ENCODE assay signal across 1 cellular context in genomic region chr2:70959851-70960832, GRCh38.
TF ChIP-seq lines count a peak whose summit lies in the region.

No MANE protein-coding gene starts in this region.

TF ChIP-seq in HCT116, 20 proteins besides CTCF, POLR2A, EP300 and RAD21:
- TF ChIP-seq SP1 (IDR thresholded peaks at IDR 0.05; ENCODE audit: low read depth) (no peak), SRF (IDR thresholded peaks at IDR 0.05; ENCODE audit: low read depth) (no peak), CEBPB (IDR thresholded peaks at IDR 0.05; ENCODE audit: low read depth) (no peak), EZH2phosphoT487 (IDR thresholded peaks at IDR 0.05; ENCODE audit: borderline replicate concordance) (no peak), TCF7L2 (IDR thresholded peaks at IDR 0.05; ENCODE audit: borderline replicate concordance, extremely low read depth, insufficient read depth, insufficient read length) (no peak), EGR1 (IDR thresholded peaks at IDR 0.05; ENCODE audit: low read depth) (no peak), JUND (IDR thresholded peaks at IDR 0.05) (no peak), FOSL1 (IDR thresholded peaks at IDR 0.05; ENCODE audit: low read depth) (no peak), ELF1 (IDR thresholded peaks at IDR 0.05; ENCODE audit: borderline replicate concordance, low read depth) (no peak), REST (IDR thresholded peaks at IDR 0.05; ENCODE audit: low read depth) (no peak), POLR2AphosphoS5 (IDR thresholded peaks at IDR 0.05; ENCODE audit: low read depth, low read length) (no peak), YY1 (IDR thresholded peaks at IDR 0.05; ENCODE audit: extremely low read depth, insufficient replicate concordance, low read depth, low read length) (no peak)
- TF ChIP-seq, protein P1, sequence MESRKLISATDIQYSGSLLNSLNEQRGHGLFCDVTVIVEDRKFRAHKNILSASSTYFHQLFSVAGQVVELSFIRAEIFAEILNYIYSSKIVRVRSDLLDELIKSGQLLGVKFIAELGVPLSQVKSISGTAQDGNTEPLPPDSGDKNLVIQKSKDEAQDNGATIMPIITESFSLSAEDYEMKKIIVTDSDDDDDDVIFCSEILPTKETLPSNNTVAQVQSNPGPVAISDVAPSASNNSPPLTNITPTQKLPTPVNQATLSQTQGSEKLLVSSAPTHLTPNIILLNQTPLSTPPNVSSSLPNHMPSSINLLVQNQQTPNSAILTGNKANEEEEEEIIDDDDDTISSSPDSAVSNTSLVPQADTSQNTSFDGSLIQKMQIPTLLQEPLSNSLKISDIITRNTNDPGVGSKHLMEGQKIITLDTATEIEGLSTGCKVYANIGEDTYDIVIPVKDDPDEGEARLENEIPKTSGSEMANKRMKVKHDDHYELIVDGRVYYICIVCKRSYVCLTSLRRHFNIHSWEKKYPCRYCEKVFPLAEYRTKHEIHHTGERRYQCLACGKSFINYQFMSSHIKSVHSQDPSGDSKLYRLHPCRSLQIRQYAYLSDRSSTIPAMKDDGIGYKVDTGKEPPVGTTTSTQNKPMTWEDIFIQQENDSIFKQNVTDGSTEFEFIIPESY (IDR thresholded peaks at IDR 0.05; ENCODE audit: extremely low read depth, insufficient replicate concordance, low read length) = no peak
- TF ChIP-seq, protein P2, sequence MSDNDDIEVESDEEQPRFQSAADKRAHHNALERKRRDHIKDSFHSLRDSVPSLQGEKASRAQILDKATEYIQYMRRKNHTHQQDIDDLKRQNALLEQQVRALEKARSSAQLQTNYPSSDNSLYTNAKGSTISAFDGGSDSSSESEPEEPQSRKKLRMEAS (IDR thresholded peaks at IDR 0.05) = no peak
